8 cellular contexts compared by ENCODE assay signal in the genomic region with DNA sequence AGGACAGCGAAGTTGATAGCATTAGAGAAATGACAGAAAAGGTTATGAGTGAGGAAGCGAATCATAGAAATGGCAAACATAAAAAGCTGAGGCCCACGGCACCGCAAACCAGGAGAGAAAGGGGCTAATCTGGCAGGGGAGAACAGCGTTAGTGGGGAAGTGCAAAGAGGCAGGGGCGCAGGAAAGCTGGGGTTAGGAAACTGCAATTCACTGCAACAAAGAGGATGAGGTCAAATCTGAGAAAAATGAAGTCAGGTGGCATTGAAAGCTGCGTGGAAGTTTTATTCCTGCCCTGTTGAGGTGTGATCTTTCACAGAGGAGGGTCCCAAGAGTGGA. TPM values are rescaled to one million over a fixed set of nuclear protein-coding genes. Genes with fewer than 3 reads are reported as not detected.
DNase-seq lines count a peak whose midpoint lies in the region; ATAC-seq and TF ChIP-seq lines count a peak whose summit lies in the region.

No MANE protein-coding gene starts in this region.

- POLR2A ChIA-PET in GM10248 (lab: Yijun Ruan, JAX) = no interaction called here

- H3K9ac ChIP-seq in mucosa of stomach (ENCODE audit: low read length) = peak overlapping the region; percentile 53

- DNase-seq in activated CD4-positive, alpha-beta T cell treated with anti-CD3 and anti-CD28 coated beads for 48 hours = peak; percentile 13
- DNase-seq in activated CD4-positive, alpha-beta T cell treated with anti-CD3 and anti-CD28 coated beads for 1 hour = no peak
- DNase-seq in NCI-H748 treated with DMSO at 0.1 percent for 48 hours (lab: John Stamatoyannopoulos, UW) = peak; percentile 77
- DNase-seq in dedifferentiated amniotic fluid mesenchymal stem cell (ENCODE audit: extremely low spot score) = peak; percentile 28
- DNase-seq in H4 (ENCODE audit: low spot score) = no peak
- no peak for DNase-seq in GM10248 (ENCODE audit: extremely low spot score)

- H3K4me3 ChIP-seq in mucosa of stomach (ENCODE audit: low read length) = peak overlapping the region; percentile 3

- H3K27me3 ChIP-seq in mucosa of stomach (ENCODE audit: control insufficient read depth, insufficient read depth, low read length) = no peaks in the 10 kb centered on the region

- H3K36me3 ChIP-seq in mucosa of stomach (ENCODE audit: control insufficient read depth, insufficient read depth, low read length) = no peaks in the 10 kb centered on the region

- peaks cover 4% of the 10 kb centered on the region for H3K4me1 ChIP-seq in mucosa of stomach (ENCODE audit: control insufficient read depth, insufficient read depth, low read length)

- CTCF ChIA-PET in GM10248 (lab: Yijun Ruan, JAX) = no interaction called here

- ATAC-seq in HG03095 (IDR thresholded peaks at IDR 0.05; ENCODE audit: unreplicated experiment) = no peak

- no peak for TF ChIP-seq CTCF in GM10248 (IDR thresholded peaks at IDR 0.05; ENCODE audit: control extremely low read depth, extremely low read depth, low read depth, missing control alignments)

- H3K9me3 ChIP-seq in mucosa of stomach (ENCODE audit: control insufficient read depth, low read length) = no peaks in the 10 kb centered on the region

RNA-seq across cellular contexts. Expression of gene ABI2, which starts 0.6 kb away (rescaled TPM):
- total RNA-seq in H4 (2014; rRNA removed; shearing (Covaris generic)) = 31.4 and 31.8 TPM in 2 replicates

Comparison
In these comparisons a context has a peak if more than half of its experiments do, and no peak if none do; other contexts are left out.
1. DNase-seq: peak in activated CD4-positive, alpha-beta T cell treated with anti-CD3 and anti-CD28 coated beads for 48 hours (single experiment), NCI-H748 treated with DMSO at 0.1 percent for 48 hours (single experiment) and dedifferentiated amniotic fluid mesenchymal stem cell (single experiment); none in activated CD4-positive, alpha-beta T cell treated with anti-CD3 and anti-CD28 coated beads for 1 hour (single experiment), H4 (single experiment) and GM10248 (single experiment).